ENCODE assay signal across 15 cellular contexts in genomic region chr6:11358904-11359840, GRCh38.
A peak's percentile ranks its signal among the peaks of the same experiment; 100 is the strongest.
DNase-seq lines count a peak whose midpoint lies in the region; ATAC-seq and TF ChIP-seq lines count a peak whose summit lies in the region.
"Had no signal": no experiment of that assay in that cellular context is flagged by ENCODE, and none has a peak within 500 bp of the region (broad histone marks: within the 10 kb centered on the region; RNA-seq: fewer than 3 reads in every experiment).

No MANE protein-coding gene starts in this region.

- H3K9me3 ChIP-seq in heart left ventricle (no peaks in the 10 kb centered on the region), uterus (no peaks in the 10 kb centered on the region)

- peaks cover 34 to 46% of the 10 kb centered on the region in 2 donors for H3K36me3 Mint-ChIP-seq in naive B cell
- H3K36me3 Mint-ChIP-seq in endothelial cell (ENCODE audit: low read depth, unreplicated experiment) = peaks cover 12% of the 10 kb centered on the region

- H3K4me1 ChIP-seq in heart left ventricle (peaks cover 0 to 60% (median 24%) of the 10 kb centered on the region in 12 donors), uterus (no peaks in the 10 kb centered on the region)

- ATAC-seq in heart left ventricle = no peak
- ATAC-seq in Right ventricle myocardium superior (ENCODE audit: poor library complexity) = no peak
- no peak for ATAC-seq in naive B cell (ENCODE audit: low read depth in 2 of 2)
- ATAC-seq in HG03025 (IDR thresholded peaks at IDR 0.05; ENCODE audit: low FRiP score, unreplicated experiment) = no peak
- ATAC-seq: GM12878, K562 had no signal

- H3K4me3 ChIP-seq in heart left ventricle (no peak overlapping the region), epithelial cell of esophagus (ENCODE audit: low read length) (no peak overlapping the region), uterus (no peak overlapping the region), lower leg skin (ENCODE audit: low read depth, poor library complexity, severe bottlenecking) (no peak overlapping the region)
- H3K4me3 ChIP-seq: GM12878, K562 had no signal

- H3K27me3 Mint-ChIP-seq in naive B cell = no peaks in the 10 kb centered on the region
- peaks cover 3% of the 10 kb centered on the region for H3K27me3 Mint-ChIP-seq in endothelial cell (ENCODE audit: unreplicated experiment)

- WGBS in heart left ventricle, 4 donors = 71 to 81% (median 75%) methylated on average over 4 of the region's 4 CpGs
- 74 to 75% methylated on average over 4 of the region's 4 CpGs for WGBS in lower leg skin, 2 donors

- intact Hi-C loops in heart left ventricle (cut with DNase I) (loop anchor here in 4 of 10 donors (5.0 kb wide), 3 partner anchors 42 to 127 kb away; partner anchors contain the start of gene NEDD9 (in 3 of the 4)), Right ventricle myocardium superior (cut with DNase I) (no loop called here), uterus (cut with DNase I; ENCODE audit: low total_unique reads) (no loop called here), lower leg skin (cut with DNase I; ENCODE audit: low total_unique reads) (no loop called here)

- no peak for DNase-seq in heart left ventricle
- no peak for DNase-seq in Right ventricle myocardium superior
- peak; percentile 60 for DNase-seq in epithelial cell of esophagus (ENCODE audit: low read depth)
- DNase-seq in naive B cell = no peak
- DNase-seq in uterus = peak in 1 of 2 donors; percentile 36
- no peak for DNase-seq in lower leg skin (ENCODE audit: low spot score in 2 of 2)
- no peak for DNase-seq in endothelial cell (ENCODE audit: low spot score)
- DNase-seq: ACHN; activated naive CD4-positive, alpha-beta T cell treated with anti-CD3 and anti-CD28 coated beads for 36 hours; DMS79; NCI-H1694 treated with DMSO at 0.1 percent for 48 hours; NCI-H748 treated with DMSO at 0.1 percent for 48 hours had no signal

- H3K27ac Mint-ChIP-seq in naive B cell (peak overlapping the region in 5 of 6 donors; percentile 25 to 85 (median 66)), endothelial cell (ENCODE audit: unreplicated experiment) (no peak overlapping the region)

- H3K4me1 Mint-ChIP-seq in naive B cell (peaks cover 69 to 90% (median 86%) of the 10 kb centered on the region in 3 donors), endothelial cell (ENCODE audit: unreplicated experiment) (peaks cover 37% of the 10 kb centered on the region)

- H3K27ac ChIP-seq in heart left ventricle (peak overlapping the region in 9 of 12 donors; percentile 31 to 91 (median 78)), uterus (peak overlapping the region; percentile 55 to 84)

- peaks cover 0 to 9% (median 4%) of the 10 kb centered on the region in 7 donors for H3K9me3 Mint-ChIP-seq in naive B cell
- no peaks in the 10 kb centered on the region for H3K9me3 Mint-ChIP-seq in endothelial cell (ENCODE audit: unreplicated experiment)

- TF ChIP-seq CTCF in heart left ventricle (IDR thresholded peaks at IDR 0.05) (no peak), epithelial cell of esophagus (IDR thresholded peaks at IDR 0.05; ENCODE audit: insufficient read depth, low read depth, low read length, missing control alignments) (no peak), uterus (IDR thresholded peaks at IDR 0.05) (no peak), lower leg skin (IDR thresholded peaks at IDR 0.05) (no peak), endothelial cell (IDR thresholded peaks at IDR 0.05; ENCODE audit: unreplicated experiment) (no peak)

- H3K4me3 Mint-ChIP-seq in naive B cell = no peak overlapping the region
- H3K4me3 Mint-ChIP-seq in endothelial cell (ENCODE audit: unreplicated experiment) = no peak overlapping the region
- H3K4me3 Mint-ChIP-seq: activated naive CD4-positive, alpha-beta T cell treated with anti-CD3 and anti-CD28 coated beads for 36 hours had no signal

- H3K27me3 ChIP-seq in heart left ventricle (no peaks in the 10 kb centered on the region), uterus (no peaks in the 10 kb centered on the region)

- no peak for TF ChIP-seq POLR2A in heart left ventricle (IDR thresholded peaks at IDR 0.05)
- TF ChIP-seq POLR2A in uterus (IDR thresholded peaks at IDR 0.05) = no peak
- no peak for TF ChIP-seq POLR2A in lower leg skin (IDR thresholded peaks at IDR 0.05)

- H3K36me3 ChIP-seq in heart left ventricle = no peaks in the 10 kb centered on the region
- no peaks in the 10 kb centered on the region for H3K36me3 ChIP-seq in uterus
